In genomic region chr9:137461663-137462395, GRCh38 we compare ENCODE assay signal across 8 cellular contexts.
A peak's percentile ranks its signal among the peaks of the same experiment; 100 is the strongest.
DNase-seq lines count a peak whose midpoint lies in the region; ATAC-seq, FAIRE-seq and TF ChIP-seq lines count a peak whose summit lies in the region.

No MANE protein-coding gene starts in this region.

- no peaks in the 10 kb centered on the region for H3K27me3 ChIP-seq in rectal smooth muscle tissue (ENCODE audit: control insufficient read depth, insufficient read depth, low read length)

- no peak overlapping the region for H3K9ac ChIP-seq in rectal smooth muscle tissue (ENCODE audit: low read length)

- H3K27ac Mint-ChIP-seq in dendritic cell treated with granulocyte-macrophage colony-stimulating factor and Interleukin-4, amounts not matched to agents 40 ng/mL and 50 ng/mL, for 4 days, result no peak overlapping the region

- no peak for FAIRE-seq in HTR-8/SVneo (lab: Jason Lieb, UNC)

- H3K27ac ChIP-seq in rectal smooth muscle tissue (ENCODE audit: low read depth, low read length), result no peak overlapping the region

- H3K4me1 ChIP-seq in rectal smooth muscle tissue (ENCODE audit: control insufficient read depth, insufficient read depth, low read length), result peaks cover 6% of the 10 kb centered on the region

- H3K4me3 Mint-ChIP-seq in dendritic cell treated with granulocyte-macrophage colony-stimulating factor and Interleukin-4, amounts not matched to agents 40 ng/mL and 50 ng/mL, for 4 days, result peak overlapping the region; percentile 37

- intact Hi-C loops in dendritic cell treated with granulocyte-macrophage colony-stimulating factor and Interleukin-4, amounts not matched to agents 40 ng/mL and 50 ng/mL, for 4 days (cut with micrococcal nuclease), result no loop called here

- H3K4me1 Mint-ChIP-seq in dendritic cell treated with granulocyte-macrophage colony-stimulating factor and Interleukin-4, amounts not matched to agents 40 ng/mL and 50 ng/mL, for 4 days (ENCODE audit: low read depth), result peaks cover 26% of the 10 kb centered on the region

- TF ChIP-seq CTCF in GM12872 (IDR thresholded peaks at IDR 0.05; ENCODE audit: insufficient read depth, low read depth, low read length), result peak; percentile 27; the same call in 1 of the 3 replicates

- H3K36me3 Mint-ChIP-seq in dendritic cell treated with granulocyte-macrophage colony-stimulating factor and Interleukin-4, amounts not matched to agents 40 ng/mL and 50 ng/mL, for 4 days (ENCODE audit: low read depth), result peaks cover 10% of the 10 kb centered on the region

- peaks cover 45% of the 10 kb centered on the region for H3K27me3 Mint-ChIP-seq in dendritic cell treated with granulocyte-macrophage colony-stimulating factor and Interleukin-4, amounts not matched to agents 40 ng/mL and 50 ng/mL, for 4 days

- peak overlapping the region; percentile 25 for H3K4me3 ChIP-seq in rectal smooth muscle tissue (ENCODE audit: low read length)

- DNase-seq in activated CD4-positive, CD25-positive, alpha-beta regulatory T cell (lab: John Stamatoyannopoulos, UW), result peak; percentile 57 to 89 (median 74)
- DNase-seq in NCI-H526 treated with DMSO at 0.1 percent for 48 hours (lab: John Stamatoyannopoulos, UW) (no peak), HTR-8/SVneo (ENCODE audit: insufficient read length, low spot score) (no peak), foreskin melanocyte (no peak)

- ATAC-seq in HG03097 (IDR thresholded peaks at IDR 0.05; ENCODE audit: low FRiP score, unreplicated experiment), result peak; percentile 63

- H3K9me3 Mint-ChIP-seq in dendritic cell treated with granulocyte-macrophage colony-stimulating factor and Interleukin-4, amounts not matched to agents 40 ng/mL and 50 ng/mL, for 4 days, result no peaks in the 10 kb centered on the region

- no peaks in the 10 kb centered on the region for H3K36me3 ChIP-seq in rectal smooth muscle tissue (ENCODE audit: control insufficient read depth, insufficient read depth, low read length)

Comparison
In these comparisons a context has a peak if more than half of its experiments do, and no peak if none do; other contexts are left out.
1. DNase-seq: peak in activated CD4-positive, CD25-positive, alpha-beta regulatory T cell (4 of 4); none in NCI-H526 treated with DMSO at 0.1 percent for 48 hours (single experiment), HTR-8/SVneo (single experiment) and foreskin melanocyte (single experiment).